In genomic region chr7:1525409-1525808, GRCh38 we compare ENCODE assay signal across 3 cellular contexts.
A peak's percentile ranks its signal among the peaks of the same experiment; 100 is the strongest.
TF ChIP-seq lines count a peak whose summit lies in the region.

No MANE protein-coding gene starts in this region.

TF ChIP-seq in A549, 52 proteins besides CTCF, POLR2A, EP300 and RAD21:
- TF ChIP-seq CHD4 (IDR thresholded peaks at IDR 0.05; ENCODE audit: borderline replicate concordance) (no peak), JUN (IDR thresholded peaks at IDR 0.05) (no peak), ELK1 (IDR thresholded peaks at IDR 0.05; ENCODE audit: low read depth, low read length) (no peak), PBX3 (IDR thresholded peaks at IDR 0.05) (no peak), ZFP36 (IDR thresholded peaks at IDR 0.05; ENCODE audit: borderline replicate concordance, partially characterized antibody) (no peak), JUNB (IDR thresholded peaks at IDR 0.05) (no peak), BCL3 (IDR thresholded peaks at IDR 0.05) (no peak), ZNF302 (CRISPR knock-in tag; IDR thresholded peaks at IDR 0.05) (no peak)

TF ChIP-seq in HEK293, 187 proteins besides CTCF, POLR2A, EP300 and RAD21:
- TF ChIP-seq SALL2 (tag by site-specific recombination; IDR thresholded peaks at IDR 0.05; ENCODE audit: borderline replicate concordance) = no peak
- no peak for TF ChIP-seq ZNF639 (tag by site-specific recombination; IDR thresholded peaks at IDR 0.05)
- peak; percentile 95 for TF ChIP-seq ZNF146 (tag by site-specific recombination; IDR thresholded peaks at IDR 0.05)
- no peak for TF ChIP-seq ZNF391 (tag by site-specific recombination; IDR thresholded peaks at IDR 0.05; ENCODE audit: borderline replicate concordance, low read depth)
- no peak for TF ChIP-seq ZIC2 (tag by site-specific recombination; IDR thresholded peaks at IDR 0.05)
- TF ChIP-seq PRDM1 (tag by site-specific recombination; IDR thresholded peaks at IDR 0.05) = no peak
TF ChIP-seq in HEK293: peak in this region for 1.

TF ChIP-seq in K562, 482 proteins besides CTCF, POLR2A, EP300 and RAD21:
- TF ChIP-seq KDM1A (IDR thresholded peaks at IDR 0.05) = peak in 1 of 2 experiments; percentile 22; a peak in 1 of 4 replicates
- TF ChIP-seq ZNF146 (CRISPR knock-in tag; IDR thresholded peaks at IDR 0.05; ENCODE audit: unreplicated experiment) = peak; percentile 93
- TF ChIP-seq PCBP1 (IDR thresholded peaks at IDR 0.05; ENCODE audit: low read depth, low read length, poor library complexity, severe bottlenecking) = no peak
- TF ChIP-seq ARID2 (IDR thresholded peaks at IDR 0.05) = no peak
TF ChIP-seq in K562: peak in this region for 2.
